ENCODE assay signal across 9 cellular contexts in genomic region chr12:112005419-112006395, GRCh38. TPM values are rescaled to one million over a fixed set of nuclear protein-coding genes. Genes with fewer than 3 reads are reported as not detected.
DNase-seq lines count a peak whose midpoint lies in the region; ATAC-seq, FAIRE-seq and TF ChIP-seq lines count a peak whose summit lies in the region.
"Had no signal": no experiment of that assay in that cellular context is flagged by ENCODE, and none has a peak within 500 bp of the region (broad histone marks: within the 10 kb centered on the region; RNA-seq: fewer than 3 reads in every experiment).

No MANE protein-coding gene starts in this region.

- H3K9ac ChIP-seq in endocrine pancreas (ENCODE audit: control insufficient read depth, insufficient read depth, low read length): no peak overlapping the region

- peaks cover 6% of the 10 kb centered on the region for H3K4me1 ChIP-seq in endocrine pancreas (ENCODE audit: control insufficient read depth, insufficient read depth, low read length)

- no peak for TF ChIP-seq POLR2A in GM12892 (IDR thresholded peaks at IDR 0.05; ENCODE audit: low read depth, low read length)

- TF ChIP-seq CTCF in nephron (IDR thresholded peaks at IDR 0.05; ENCODE audit: unreplicated experiment in 3 of 3): no peak

- peak overlapping the region; percentile 6 to 42 (median 35) for H3K4me3 Mint-ChIP-seq in nephron

- no peaks in the 10 kb centered on the region for H3K9me3 Mint-ChIP-seq in nephron
- H3K9me3 Mint-ChIP-seq: IgD-negative memory B cell had no signal

- DNase-seq in GM12892 (ENCODE audit: insufficient read length): no peak
- DNase-seq in NCI-H2196 (lab: John Stamatoyannopoulos, UW; ENCODE audit: unreplicated experiment): peak; percentile 61
- DNase-seq in NCI-H1436 treated with DMSO at 0.1 percent for 48 hours (lab: John Stamatoyannopoulos, UW): no peak
- no peak for DNase-seq in NK-92 (lab: John Stamatoyannopoulos, UW; ENCODE audit: unreplicated experiment)

- FAIRE-seq in GM12892 (lab: Jason Lieb, UNC): peak; percentile 30

- H3K27ac Mint-ChIP-seq in nephron: peak overlapping the region; percentile 40 to 80 (median 48)

- H3K4me1 Mint-ChIP-seq in nephron: peaks cover 6% of the 10 kb centered on the region

- no peak for ATAC-seq in GM19324 (IDR thresholded peaks at IDR 0.05; ENCODE audit: low FRiP score, unreplicated experiment)
- no peak for ATAC-seq in HG02981 (IDR thresholded peaks at IDR 0.05; ENCODE audit: unreplicated experiment)

- no peaks in the 10 kb centered on the region for H3K27me3 Mint-ChIP-seq in nephron (ENCODE audit: low read depth)

- peak overlapping the region; percentile 31 for H3K4me3 ChIP-seq in endocrine pancreas (ENCODE audit: control insufficient read depth, insufficient read depth, low read length)

- H3K36me3 Mint-ChIP-seq in nephron (ENCODE audit: low read depth): peaks cover 6% of the 10 kb centered on the region

- no peaks in the 10 kb centered on the region for H3K36me3 ChIP-seq in endocrine pancreas (ENCODE audit: control insufficient read depth, insufficient read depth, low read length)

- H3K27me3 ChIP-seq in endocrine pancreas (ENCODE audit: control insufficient read depth, insufficient read depth, low read length): no peaks in the 10 kb centered on the region

- no peaks in the 10 kb centered on the region for H3K9me3 ChIP-seq in endocrine pancreas (ENCODE audit: control insufficient read depth, low read length)

RNA-seq across cellular contexts. Expression of gene TMEM116, which starts 7.3 kb away (rescaled TPM):
- polyA plus RNA-seq in GM12892 (2012; ENCODE audit: missing spikeins): 7.3 TPM

RNA-seq across cellular contexts. Expression of gene ERP29, which starts 7.5 kb away (rescaled TPM):
- 91.5 TPM for polyA plus RNA-seq in GM12892 (2012; ENCODE audit: missing spikeins)
